Comparison of ENCODE assay signal across 27 cellular contexts in the genomic region with DNA sequence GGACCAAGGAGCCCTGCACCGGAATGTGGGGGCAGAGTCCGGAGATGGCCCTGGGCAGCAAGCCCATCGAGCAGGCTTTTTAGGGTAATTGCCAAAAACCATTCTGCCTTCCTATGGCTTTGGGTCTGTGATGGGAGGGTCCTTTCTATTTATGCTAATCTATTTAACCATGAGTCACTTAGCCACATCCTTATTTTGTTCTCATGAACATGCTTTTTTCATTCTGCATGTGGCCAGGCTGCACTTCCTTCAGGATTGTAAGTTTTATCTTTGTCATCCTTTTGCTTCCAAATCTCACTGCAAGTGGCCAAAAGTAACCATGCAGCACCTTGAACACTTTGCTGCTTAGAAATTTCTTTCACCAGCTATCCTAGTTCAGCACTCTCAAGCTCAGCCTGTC.
DNase-seq lines count a peak whose midpoint lies in the region; ATAC-seq, FAIRE-seq and TF ChIP-seq lines count a peak whose summit lies in the region.
"Had no signal": no experiment of that assay in that cellular context is flagged by ENCODE, and none has a peak within 500 bp of the region (broad histone marks: within the 10 kb centered on the region; RNA-seq: fewer than 3 reads in every experiment).

No MANE protein-coding gene starts in this region.

- WGBS in IMR-90 (ENCODE audit: extremely low coverage in 2 of 2, insufficient read length in 1 of 2), 2 experiments, result no CpG with 5 or more reads among the region's 3 CpGs

- no peaks in the 10 kb centered on the region for H3K27me3 ChIP-seq in BLaER1 treated with 17β-estradiol and CSF1 and Interleukin-3, amounts not matched to agents 10 nM and 100 nM
- H3K27me3 ChIP-seq in IMR-90 (ENCODE audit: control insufficient read depth, insufficient read depth, low read length) (no peaks in the 10 kb centered on the region), colonic mucosa (no peaks in the 10 kb centered on the region)
- H3K27me3 ChIP-seq: esophagus muscularis mucosa, heart left ventricle, testis, vagina had no signal

- H3K4ac ChIP-seq in IMR-90 (ENCODE audit: low read depth, low read length), result no peak overlapping the region

- peak; percentile 40; the same call in 1 of the 2 replicates for ATAC-seq in IMR-90 (ENCODE audit: low read depth)
- ATAC-seq: activated CD8-positive, alpha-beta T cell treated with anti-CD3 and anti-CD28 coated beads, Interleukin-2, amount 10 ng/mL, durations not matched to agents 7 days and 5 days; activated T-cell treated with anti-CD3 and anti-CD28 coated beads, Interleukin-2, amount 50 U/mL, for 4 hours; effector memory CD8-positive, alpha-beta T cell; GM12878; heart left ventricle; left lobe of liver; stimulated activated effector memory CD8-positive, alpha-beta T cell treated with anti-CD3 and anti-CD28 coated beads, Interleukin-12 subunit alpha, Interleukin-12 subunit beta, amount 100 ng/mL, for 72 hours had no signal

- no peaks in the 10 kb centered on the region for H3K9me3 ChIP-seq in BLaER1 treated with 17β-estradiol and CSF1 and Interleukin-3, amounts not matched to agents 10 nM and 100 nM (replicated peaks in 1 of 11)
- H3K9me3 ChIP-seq in IMR-90 (ENCODE audit: control insufficient read depth, insufficient read depth, low read length) (no peaks in the 10 kb centered on the region), colonic mucosa (no peaks in the 10 kb centered on the region)
- H3K9me3 ChIP-seq: esophagus muscularis mucosa, testis, vagina had no signal

- in situ Hi-C loops in IMR-90 (cut with MboI; ENCODE audit: low sequenced_read_pairs), result no loop called here

- no peaks in the 10 kb centered on the region for H4K20me1 ChIP-seq in BLaER1 treated with 17β-estradiol and CSF1 and Interleukin-3, amounts not matched to agents 10 nM and 100 nM
- H4K20me1 ChIP-seq in IMR-90 (ENCODE audit: insufficient read depth, low read length), result no peaks in the 10 kb centered on the region

- no peak for FAIRE-seq in D721Med (lab: Jason Lieb, UNC)
- FAIRE-seq: GM12878 had no signal

- no peak overlapping the region for H3K18ac ChIP-seq in IMR-90 (ENCODE audit: low read depth, low read length)

- H2BK120ac ChIP-seq in IMR-90 (ENCODE audit: low read depth, low read length), result no peak overlapping the region

- no peak overlapping the region for H2BK5ac ChIP-seq in IMR-90 (ENCODE audit: low read depth, low read length, poor library complexity, severe bottlenecking)

- H3K79me1 ChIP-seq in IMR-90 (ENCODE audit: low read depth in 1 of 2, low read length in 2 of 2), result no peaks in the 10 kb centered on the region

- H2BK15ac ChIP-seq in IMR-90 (ENCODE audit: low read depth, low read length), result no peak overlapping the region

- H2BK20ac ChIP-seq in IMR-90 (ENCODE audit: low read depth, low read length), result no peak overlapping the region

- dilution Hi-C loops in IMR-90 (cut with HindIII; ENCODE audit: low sequenced_read_pairs, unreplicated experiment), result no loop called here

- no peak overlapping the region for H4K5ac ChIP-seq in IMR-90 (ENCODE audit: low read depth, low read length)

- no peak overlapping the region for H3K14ac ChIP-seq in IMR-90 (replicated peaks; ENCODE audit: low read depth, low read length)

- peaks cover 6 to 60% (median 23%) of the 10 kb centered on the region in 10 experiments; a peak in 19 of 20 replicates for H3K4me1 ChIP-seq in BLaER1 treated with 17β-estradiol and CSF1 and Interleukin-3, amounts not matched to agents 10 nM and 100 nM
- H3K4me1 ChIP-seq in IMR-90 (ENCODE audit: control insufficient read depth, insufficient read depth, low read length) (peaks cover 2% of the 10 kb centered on the region; the same call in 1 of the 2 replicates), colonic mucosa (no peaks in the 10 kb centered on the region)

- H4K8ac ChIP-seq in IMR-90 (ENCODE audit: low read depth in 2 of 2, low read length in 2 of 2), result no peak overlapping the region; a peak in 1 of 4 replicates

- no peak for TF ChIP-seq RAD21 in IMR-90 (IDR thresholded peaks at IDR 0.05; ENCODE audit: low read length)

- no peaks in the 10 kb centered on the region for H3K36me3 ChIP-seq in BLaER1 treated with 17β-estradiol and CSF1 and Interleukin-3, amounts not matched to agents 10 nM and 100 nM
- no peaks in the 10 kb centered on the region for H3K36me3 ChIP-seq in IMR-90 (ENCODE audit: control insufficient read depth, insufficient read depth, low read length)
- no peaks in the 10 kb centered on the region for H3K36me3 ChIP-seq in colonic mucosa
- H3K36me3 ChIP-seq: vagina had no signal

- peak overlapping the region in 6 of 11 experiments; percentile 47 to 83 (median 79); a peak in 12 of 22 replicates for H3K4me2 ChIP-seq in BLaER1 treated with 17β-estradiol and CSF1 and Interleukin-3, amounts not matched to agents 10 nM and 100 nM
- H3K4me2 ChIP-seq in IMR-90 (ENCODE audit: low read depth, low read length), result no peak overlapping the region

- H3K23ac ChIP-seq in IMR-90 (ENCODE audit: low read depth, low read length), result no peak overlapping the region

- POLR2A ChIA-PET in IMR-90 (lab: Charles Lee; ENCODE audit: unreplicated experiment), result no interaction called here

- H2AK9ac ChIP-seq in IMR-90 (replicated peaks; ENCODE audit: low read depth, low read length, poor library complexity), result no peak overlapping the region

- CTCF ChIA-PET in IMR-90 (lab: Yijun Ruan, JAX), result no interaction called here

- peak; percentile 13 for DNase-seq in IMR-90
- peak; percentile 7 for DNase-seq in SW480 (ENCODE audit: low spot score)
- DNase-seq in fibroblast of mammary gland (ENCODE audit: low read depth), result peak; percentile 53
- DNase-seq in colonic mucosa, result no peak
- DNase-seq in T-helper 2 cell, result no peak
- DNase-seq in AG08396 (ENCODE audit: low spot score), result no peak
- DNase-seq in D721Med (ENCODE audit: insufficient read length, low spot score), result no peak
- DNase-seq: activated CD4-positive, CD25-positive, alpha-beta regulatory T cell; activated CD8-positive, alpha-beta T cell treated with anti-CD3 and anti-CD28 coated beads, Interleukin-2, amount 10 ng/mL, durations not matched to agents 7 days and 5 days; activated naive CD4-positive, alpha-beta T cell treated with anti-CD3 and anti-CD28 coated beads for 36 hours; activated T-cell treated with anti-CD3 and anti-CD28 coated beads, Interleukin-2, amount 50 U/mL, for 4 hours; effector memory CD8-positive, alpha-beta T cell; GF-D8; heart left ventricle; Karpas-422; midbrain; NCI-H1436; NCI-H524 treated with DMSO at 0.1 percent for 48 hours; nephron progenitor cell; SHP77; testis had no signal

- no peak overlapping the region for H3K4me3 ChIP-seq in BLaER1 treated with 17β-estradiol and CSF1 and Interleukin-3, amounts not matched to agents 10 nM and 100 nM
- H3K4me3 ChIP-seq in IMR-90 (ENCODE audit: insufficient read depth, low read depth, low read length) (no peak overlapping the region), fibroblast of mammary gland (ENCODE audit: control insufficient read depth, low read depth, low read length) (no peak overlapping the region), colonic mucosa (no peak overlapping the region)
- H3K4me3 ChIP-seq: esophagus muscularis mucosa, GM12878, heart left ventricle, testis, vagina had no signal

- intact Hi-C loops in IMR-90 (cut with micrococcal nuclease), result no loop called here
- intact Hi-C loops in colonic mucosa (cut with DNase I), result no loop called here

- TF ChIP-seq POLR2A in IMR-90 (IDR thresholded peaks at IDR 0.05; ENCODE audit: low read depth, low read length), result no peak

- TF ChIP-seq CTCF in IMR-90 (conservative IDR thresholded peaks at IDR 0.05; ENCODE audit: low read depth, low read length) (no peak), fibroblast of mammary gland (conservative IDR thresholded peaks at IDR 0.05; ENCODE audit: control insufficient read depth, insufficient read depth, low read depth, low read length) (no peak), colonic mucosa (IDR thresholded peaks at IDR 0.05) (no peak), D721Med (IDR thresholded peaks at IDR 0.05; ENCODE audit: insufficient read depth, missing control alignments) (no peak)

- H3K27ac ChIP-seq in BLaER1 treated with 17β-estradiol and CSF1 and Interleukin-3, amounts not matched to agents 10 nM and 100 nM, result no peak overlapping the region
- H3K27ac ChIP-seq in IMR-90 (ENCODE audit: insufficient read depth, low read length), result no peak overlapping the region
- H3K27ac ChIP-seq in colonic mucosa, result no peak overlapping the region
- H3K27ac ChIP-seq: esophagus muscularis mucosa, heart left ventricle, testis, vagina had no signal

- no peak overlapping the region for H4K91ac ChIP-seq in IMR-90 (ENCODE audit: insufficient read depth, low read depth, low read length)

- no peak overlapping the region for H3K56ac ChIP-seq in IMR-90 (ENCODE audit: extremely low read depth, insufficient read depth, low read length)

- H2AFZ ChIP-seq in IMR-90 (replicated peaks; ENCODE audit: low read length, poor library complexity), result no peak overlapping the region

- no peaks in the 10 kb centered on the region for H3K9me1 ChIP-seq in IMR-90 (ENCODE audit: insufficient read depth, low read length)

- no TSS peak for BruUV-seq in IMR-90 (replicated peaks; lab: Mats Ljungman, UMichigan)

- H3K9ac ChIP-seq in BLaER1 treated with 17β-estradiol and CSF1 and Interleukin-3, amounts not matched to agents 10 nM and 100 nM, result no peak overlapping the region
- H3K9ac ChIP-seq in IMR-90 (ENCODE audit: low read depth, low read length) (no peak overlapping the region), colonic mucosa (ENCODE audit: low read depth in 2 of 2, low read length in 2 of 2) (no peak overlapping the region)

- H2AK5ac ChIP-seq in IMR-90 (ENCODE audit: low read depth, low read length), result no peak overlapping the region

TF ChIP-seq in IMR-90, 13 proteins besides CTCF, POLR2A, EP300 and RAD21 (continues in another document):
- TF ChIP-seq, protein P1, sequence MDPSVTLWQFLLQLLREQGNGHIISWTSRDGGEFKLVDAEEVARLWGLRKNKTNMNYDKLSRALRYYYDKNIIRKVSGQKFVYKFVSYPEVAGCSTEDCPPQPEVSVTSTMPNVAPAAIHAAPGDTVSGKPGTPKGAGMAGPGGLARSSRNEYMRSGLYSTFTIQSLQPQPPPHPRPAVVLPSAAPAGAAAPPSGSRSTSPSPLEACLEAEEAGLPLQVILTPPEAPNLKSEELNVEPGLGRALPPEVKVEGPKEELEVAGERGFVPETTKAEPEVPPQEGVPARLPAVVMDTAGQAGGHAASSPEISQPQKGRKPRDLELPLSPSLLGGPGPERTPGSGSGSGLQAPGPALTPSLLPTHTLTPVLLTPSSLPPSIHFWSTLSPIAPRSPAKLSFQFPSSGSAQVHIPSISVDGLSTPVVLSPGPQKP (IDR thresholded peaks at IDR 0.05; ENCODE audit: borderline replicate concordance, low read depth, low read length), result no peak
- no peak for TF ChIP-seq RFX5 (IDR thresholded peaks at IDR 0.05; ENCODE audit: low read depth, low read length)
- TF ChIP-seq MXI1 (IDR thresholded peaks at IDR 0.05; ENCODE audit: borderline replicate concordance, low read depth, low read length), result no peak
- no peak for TF ChIP-seq RCOR1 (IDR thresholded peaks at IDR 0.05; ENCODE audit: insufficient replicate concordance, low read length)
- TF ChIP-seq NFE2L2 (IDR thresholded peaks at IDR 0.05; ENCODE audit: low read depth, low read length), result no peak
- TF ChIP-seq BHLHE40 (IDR thresholded peaks at IDR 0.05; ENCODE audit: low read depth, low read length), result no peak
- no peak for TF ChIP-seq FOS (IDR thresholded peaks at IDR 0.05; ENCODE audit: low read depth, low read length)
- TF ChIP-seq CEBPB (IDR thresholded peaks at IDR 0.05; ENCODE audit: low read depth, low read length), result no peak

Comparison
In these comparisons a context has a peak if more than half of its experiments do, and no peak if none do; other contexts are left out.
1. DNase-seq: peak in IMR-90 (single experiment), SW480 (single experiment) and fibroblast of mammary gland (single experiment); none in colonic mucosa (single experiment), T-helper 2 cell (0 of 5), AG08396 (single experiment) and D721Med (single experiment).